In genomic region chr10:110774069-110775021, GRCh38 we compare ENCODE assay signal across 8 cellular contexts.
DNase-seq lines count a peak whose midpoint lies in the region; ATAC-seq, FAIRE-seq and TF ChIP-seq lines count a peak whose summit lies in the region.

No MANE protein-coding gene starts in this region.

- peaks cover 5% of the 10 kb centered on the region; the same call in 1 of the 3 replicates for H3K4me1 Mint-ChIP-seq in GM23338

- CTCF ChIA-PET in GM12878 (lab: Yijun Ruan, JAX), result interaction anchor here (0.5 to 9.8 kb wide), 22 partner anchors 12 to 825 kb away, joined by 3 to 72 read pairs (median 4); no protein-coding TSS in a partner anchor

- H3F3A ChIP-seq in GM23338 (replicated peaks; ENCODE audit: low read depth), result no peaks in the 10 kb centered on the region

- TF ChIP-seq CTCF in GM12878 (IDR thresholded peaks at IDR 0.05 in 2 of 3, conservative IDR thresholded peaks at IDR 0.05 in 1 of 3; ENCODE audit: control insufficient read depth in 2 of 3, extremely low read depth in 1 of 3, insufficient read depth in 1 of 3, low read depth in 3 of 3, low read length in 3 of 3), result no peak
- TF ChIP-seq CTCF in GM23338 (conservative IDR thresholded peaks at IDR 0.05; ENCODE audit: low read depth in 2 of 2), result no peak

- H3K27me3 ChIP-seq in GM12878 (replicated peaks in 1 of 2; ENCODE audit: control insufficient read depth in 2 of 2, insufficient read depth in 2 of 2, low read length in 1 of 2), result no peaks in the 10 kb centered on the region
- H3K27me3 ChIP-seq in GM23338 (ENCODE audit: insufficient read depth), result no peaks in the 10 kb centered on the region

- 0 out of 2 replicates have a peak, but pooled peaks cover 5% of the 10 kb centered on the region for H3K9me2 ChIP-seq in GM23338 (ENCODE audit: insufficient read depth)

- WGBS in GM12878 (ENCODE audit: insufficient coverage, insufficient replicate concordance, low lambda C conversion rate, missing lambda C conversion rate), result 20% methylated on average over 8 of the region's 8 CpGs

- POLR2A ChIA-PET in GM12878 (lab: Charles Lee), result interaction anchor here (0.6 to 3.6 kb wide), 20 partner anchors 9 to 160 kb away, joined by 3 to 46 read pairs (median 4); partner anchors contain the start of genes BBIP1 and PDCD4

- SMC1A ChIA-PET in GM12878 (lab: Charles Lee; ENCODE audit: uncharacterized antibody, unreplicated experiment), result interaction anchor here (0.7 to 12.9 kb wide), 30 partner anchors 10 to 219 kb away, joined by 3 to 327 read pairs (median 4); partner anchors contain the start of genes BBIP1, PDCD4 and SHOC2

- H3K4me2 ChIP-seq in GM12878 (ENCODE audit: control insufficient read depth, insufficient read depth) (peak overlapping the region; percentile 68), GM23338 (no peak overlapping the region)

- no peak overlapping the region for H3K4me3 Mint-ChIP-seq in GM23338

- H3K27me3 Mint-ChIP-seq in GM23338 (ENCODE audit: insufficient read depth, low read depth, poor library complexity), result peaks cover 4% of the 10 kb centered on the region

- intact Hi-C loops in GM12878 (cut with micrococcal nuclease; ENCODE audit: unreplicated experiment), result loop anchor here (1.0 to 5.0 kb wide), 6 partner anchors 27 to 277 kb away; partner anchors contain the start of genes BBIP1, DUSP5, PDCD4 and SHOC2

- H3K79me2 ChIP-seq in GM12878 (ENCODE audit: control insufficient read depth, insufficient read depth, low read length) (no peaks in the 10 kb centered on the region), GM23338 (replicated peaks; ENCODE audit: insufficient read depth) (no peaks in the 10 kb centered on the region)

- RAD21 ChIA-PET in GM12878 (lab: Charles Lee; ENCODE audit: unreplicated experiment), result interaction anchor here (0.6 to 8.0 kb wide), 31 partner anchors 9 to 203 kb away, joined by 3 to 135 read pairs (median 5); partner anchors contain the start of genes BBIP1, PDCD4 and SHOC2

- TF ChIP-seq EP300 in GM12878 (IDR thresholded peaks at IDR 0.05; ENCODE audit: borderline replicate concordance in 1 of 2, control insufficient read depth in 1 of 2, low read depth in 2 of 2, low read length in 2 of 2), result peak; percentile 100

- H3K36me3 ChIP-seq in GM12878 (ENCODE audit: control insufficient read depth in 2 of 2, insufficient read depth in 2 of 2, low read length in 1 of 2) (no peaks in the 10 kb centered on the region), GM23338 (ENCODE audit: insufficient read depth) (no peaks in the 10 kb centered on the region)

- peak; percentile 100 for FAIRE-seq in GM12878 (lab: Jason Lieb, UNC)

- no peaks in the 10 kb centered on the region for H3K9me3 Mint-ChIP-seq in GM23338

- ATAC-seq in GM18505 (IDR thresholded peaks at IDR 0.05; ENCODE audit: unreplicated experiment) (peak; percentile 97), HG02588 (IDR thresholded peaks at IDR 0.05; ENCODE audit: unreplicated experiment) (peak; percentile 92), GM12878 (peak; percentile 94), GM23338 (no peak)

- no peak overlapping the region for H3K9ac ChIP-seq in GM12878 (ENCODE audit: control insufficient read depth, insufficient read depth, low read length)

- H2AFZ ChIP-seq in GM12878 (ENCODE audit: control insufficient read depth, low read depth, low read length) (peak overlapping the region; percentile 38), GM23338 (no peak overlapping the region)

- in situ Hi-C loops in GM12878 (cut with MboI), result no loop called here

- H3K4me1 ChIP-seq in GM12878 (ENCODE audit: control insufficient read depth, insufficient read depth, low read length), result peaks cover 22% of the 10 kb centered on the region
- no peaks in the 10 kb centered on the region for H3K4me1 ChIP-seq in GM23338 (ENCODE audit: insufficient read depth)

- no peaks in the 10 kb centered on the region for H3K9me3 ChIP-seq in GM12878 (replicated peaks; ENCODE audit: control insufficient read depth, insufficient read depth, low read length)

- H3K36me3 Mint-ChIP-seq in GM23338 (ENCODE audit: low read depth), result no peaks in the 10 kb centered on the region

- TSS peak; percentile 92 for BruUV-seq in GM12878 (replicated peaks; lab: Mats Ljungman, UMichigan)

- no peak for TF ChIP-seq RAD21 in GM12878 (IDR thresholded peaks at IDR 0.05; ENCODE audit: insufficient read depth, low read depth, low read length)

- peak; percentile 36 for TF ChIP-seq POLR2A in GM18505 (IDR thresholded peaks at IDR 0.05; ENCODE audit: borderline replicate concordance, extremely low read depth, insufficient read depth, insufficient read length)
- TF ChIP-seq POLR2A in GM12878 (IDR thresholded peaks at IDR 0.05; ENCODE audit: low read depth, low read length), result peak; percentile 38; the same call in 1 of the 2 replicates

- peak overlapping the region; percentile 85 for H3K27ac ChIP-seq in GM12878 (ENCODE audit: control insufficient read depth, insufficient read depth)
- H3K27ac ChIP-seq in GM23338 (ENCODE audit: low read depth), result no peak overlapping the region

- DNase-seq in NCI-H226 (peak; percentile 64), GM12878 (ENCODE audit: low read depth, low spot score) (peak; percentile 99), non-pigmented ciliary epithelial cell (ENCODE audit: low read depth) (peak; percentile 54), COLO668 (lab: John Stamatoyannopoulos, UW; ENCODE audit: unreplicated experiment) (no peak), GM23338 (ENCODE audit: low spot score) (no peak), NCI-H345 treated with DMSO at 0.1 percent for 48 hours (lab: John Stamatoyannopoulos, UW; ENCODE audit: unreplicated experiment) (no peak)

- H3K4me3 ChIP-seq in GM12878 (no peak overlapping the region), GM23338 (no peak overlapping the region)

- no peak overlapping the region for H3K27ac Mint-ChIP-seq in GM23338

- H4K20me1 ChIP-seq in GM12878 (ENCODE audit: control insufficient read depth, insufficient read depth), result no peaks in the 10 kb centered on the region
- H4K20me1 ChIP-seq in GM23338 (replicated peaks; ENCODE audit: insufficient read depth), result no peaks in the 10 kb centered on the region

TF ChIP-seq in GM12878, 131 proteins besides CTCF, POLR2A, EP300 and RAD21 (continues in another document):
- TF ChIP-seq TARDBP (IDR thresholded peaks at IDR 0.05; ENCODE audit: borderline replicate concordance) (peak; percentile 82; the same call in 1 of the 2 replicates), TBL1XR1 (IDR thresholded peaks at IDR 0.05; ENCODE audit: low read depth, low read length) (peak; percentile 99), FOS (IDR thresholded peaks at IDR 0.05; ENCODE audit: borderline replicate concordance, extremely low read depth, insufficient read length) (no peak), IKZF2 (IDR thresholded peaks at IDR 0.05) (peak; percentile 100), ZBTB4 (CRISPR knock-in tag; IDR thresholded peaks at IDR 0.05) (no peak)

TF ChIP-seq in GM23338, 12 proteins besides CTCF, POLR2A, EP300 and RAD21 (continues in another document):
- no peak for TF ChIP-seq JUNB (IDR thresholded peaks at IDR 0.05; ENCODE audit: unreplicated experiment)
- TF ChIP-seq STAT1 (IDR thresholded peaks at IDR 0.05; ENCODE audit: unreplicated experiment), result no peak
- TF ChIP-seq ETS1 (IDR thresholded peaks at IDR 0.05), result no peak
- no peak for TF ChIP-seq EZH2 (IDR thresholded peaks at IDR 0.05; ENCODE audit: low read depth, unreplicated experiment)
- no peak for TF ChIP-seq NANOG (IDR thresholded peaks at IDR 0.05; ENCODE audit: borderline replicate concordance)

Comparison
In these comparisons a context has a peak if more than half of its experiments do, and no peak if none do; other contexts are left out.
1. DNase-seq: peak in NCI-H226 (single experiment), GM12878 (single experiment) and non-pigmented ciliary epithelial cell (single experiment); none in COLO668 (single experiment), GM23338 (single experiment) and NCI-H345 treated with DMSO at 0.1 percent for 48 hours (single experiment).